Comparison of ENCODE assay signal across 19 cellular contexts in the genomic region with DNA sequence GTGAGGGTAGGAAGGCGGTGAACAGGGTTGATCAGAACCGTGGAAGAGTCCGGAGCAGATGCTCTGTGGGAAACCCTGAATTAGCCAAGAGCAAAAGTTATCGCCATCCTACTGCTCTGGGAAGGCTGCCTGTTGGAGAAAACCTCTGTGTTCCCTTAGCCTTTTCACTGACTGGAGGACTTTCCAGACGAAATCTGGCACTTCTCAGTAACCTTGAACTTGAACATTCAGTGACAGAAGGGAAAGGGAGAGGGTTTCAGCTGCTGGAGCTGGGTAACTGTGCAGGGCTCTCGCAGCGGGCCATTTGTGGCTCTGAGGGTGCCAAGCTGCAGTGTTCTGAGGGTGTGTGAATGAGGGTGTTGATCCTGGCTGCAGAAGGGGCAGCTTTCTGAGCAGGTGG. TPM values are rescaled to one million over a fixed set of nuclear protein-coding genes. Genes with fewer than 3 reads are reported as not detected.
A peak's percentile ranks its signal among the peaks of the same experiment; 100 is the strongest.
DNase-seq lines count a peak whose midpoint lies in the region; ATAC-seq and TF ChIP-seq lines count a peak whose summit lies in the region.
"Had no signal": no experiment of that assay in that cellular context is flagged by ENCODE, and none has a peak within 500 bp of the region (broad histone marks: within the 10 kb centered on the region; RNA-seq: fewer than 3 reads in every experiment).

No MANE protein-coding gene starts in this region.

- H3K27me3 ChIP-seq in CD4-positive, alpha-beta T cell (ENCODE audit: control insufficient read depth, insufficient read depth, low read length), result no peaks in the 10 kb centered on the region
- no peaks in the 10 kb centered on the region for H3K27me3 ChIP-seq in gastrocnemius medialis
- H3K27me3 ChIP-seq: neural progenitor cell, vagina had no signal

- TF ChIP-seq POLR2A in gastrocnemius medialis (IDR thresholded peaks at IDR 0.05), result no peak

- H3K27ac ChIP-seq in CD4-positive, alpha-beta T cell (ENCODE audit: low read depth, low read length), result no peak overlapping the region
- H3K27ac ChIP-seq in gastrocnemius medialis, result peak overlapping the region in 2 of 4 donors; percentile 8 to 20
- H3K27ac ChIP-seq: HL-60, neural progenitor cell, vagina had no signal

- no peaks in the 10 kb centered on the region for H3K9me3 ChIP-seq in CD4-positive, alpha-beta T cell (ENCODE audit: control insufficient read depth, low read length)
- no peaks in the 10 kb centered on the region for H3K9me3 ChIP-seq in gastrocnemius medialis
- H3K9me3 ChIP-seq: vagina had no signal

- in situ Hi-C loops in gastrocnemius medialis (cut with MboI; ENCODE audit: low sequenced_read_pairs in 4 of 4), result no loop called here

- H3K27ac Mint-ChIP-seq in CD4-positive, alpha-beta T cell, result peak overlapping the region; percentile 6
- H3K27ac Mint-ChIP-seq in activated T-helper 1 cell treated with anti-CD3 and anti-CD28 coated beads, Interleukin-12 subunit alpha, Interleukin-12 subunit beta, Interleukin-2, Interleukin-4 antibody, amounts not matched to agents 30 ng/mL and 10 ng/mL and 1 ng/mL, durations not matched to agents 14 hours and 24 hours and 36 hours, result peak overlapping the region; percentile 4
- H3K27ac Mint-ChIP-seq: activated T-helper 2 cell treated with anti-CD3 and anti-CD28 coated beads, Interferon-gamma antibody, Interleukin-2, Interleukin-4, amounts not matched to agents 10 μg/mL and 5 μg/mL and 100 μg/mL, durations not matched to agents 14 hours and 24 hours and 36 hours; mesothelial cell of epicardium; neural progenitor cell; stimulated activated naive CD8-positive, alpha-beta T cell treated with anti-CD3 and anti-CD28 coated beads, Interleukin-15, Interleukin-2, amounts not matched to agents 100 ng/mL and 50 ng/mL, for 24 hours had no signal

- H3K27me3 Mint-ChIP-seq in CD4-positive, alpha-beta T cell, result no peaks in the 10 kb centered on the region
- H3K27me3 Mint-ChIP-seq in activated T-helper 1 cell treated with anti-CD3 and anti-CD28 coated beads, Interleukin-12 subunit alpha, Interleukin-12 subunit beta, Interleukin-2, Interleukin-4 antibody, amounts not matched to agents 30 ng/mL and 10 ng/mL and 1 ng/mL, durations not matched to agents 14 hours and 24 hours and 36 hours (ENCODE audit: insufficient read depth), result no peaks in the 10 kb centered on the region
- H3K27me3 Mint-ChIP-seq: stimulated activated naive CD8-positive, alpha-beta T cell treated with anti-CD3 and anti-CD28 coated beads, Interleukin-15, Interleukin-2, amounts not matched to agents 100 ng/mL and 50 ng/mL, for 24 hours had no signal

- H3K4me3 Mint-ChIP-seq in CD4-positive, alpha-beta T cell, result no peak overlapping the region
- H3K4me3 Mint-ChIP-seq in activated T-helper 1 cell treated with anti-CD3 and anti-CD28 coated beads, Interleukin-12 subunit alpha, Interleukin-12 subunit beta, Interleukin-2, Interleukin-4 antibody, amounts not matched to agents 30 ng/mL and 10 ng/mL and 1 ng/mL, durations not matched to agents 14 hours and 24 hours and 36 hours, result no peak overlapping the region
- H3K4me3 Mint-ChIP-seq: mesothelial cell of epicardium; neural progenitor cell; stimulated activated naive CD8-positive, alpha-beta T cell treated with anti-CD3 and anti-CD28 coated beads, Interleukin-15, Interleukin-2, amounts not matched to agents 100 ng/mL and 50 ng/mL, for 24 hours had no signal

- TF ChIP-seq CTCF in CD4-positive, alpha-beta T cell (IDR thresholded peaks at IDR 0.05), result no peak
- TF ChIP-seq CTCF in gastrocnemius medialis (IDR thresholded peaks at IDR 0.05 in 4 of 5, conservative IDR thresholded peaks at IDR 0.05 in 1 of 5), result no peak

- H3K4me1 Mint-ChIP-seq in CD4-positive, alpha-beta T cell (ENCODE audit: low read depth), result peaks cover 94% of the 10 kb centered on the region
- H3K4me1 Mint-ChIP-seq in activated T-helper 1 cell treated with anti-CD3 and anti-CD28 coated beads, Interleukin-12 subunit alpha, Interleukin-12 subunit beta, Interleukin-2, Interleukin-4 antibody, amounts not matched to agents 30 ng/mL and 10 ng/mL and 1 ng/mL, durations not matched to agents 14 hours and 24 hours and 36 hours (ENCODE audit: low read depth), result peaks cover 79% of the 10 kb centered on the region

- peak overlapping the region in 2 of 4 donors; percentile 8 to 12 for H3K4me3 ChIP-seq in gastrocnemius medialis
- H3K4me3 ChIP-seq: neural progenitor cell, vagina had no signal

- ATAC-seq in CD4-positive, alpha-beta T cell (ENCODE audit: poor library complexity), result no peak
- ATAC-seq in left ventricle myocardium superior (peak; percentile 69), gastrocnemius medialis (peak; percentile 53 to 56), GM21528 (IDR thresholded peaks at IDR 0.05; ENCODE audit: low FRiP score, unreplicated experiment) (no peak)

- peaks cover 44 to 45% of the 10 kb centered on the region in 2 donors for H3K4me1 ChIP-seq in gastrocnemius medialis

- intact Hi-C loops in CD4-positive, alpha-beta T cell (cut with DNase I, micrococcal nuclease), result no loop called here
- intact Hi-C loops in activated T-helper 1 cell treated with anti-CD3 and anti-CD28 coated beads, Interleukin-12 subunit alpha, Interleukin-12 subunit beta, Interleukin-2, Interleukin-4 antibody, amounts not matched to agents 30 ng/mL and 10 ng/mL and 1 ng/mL, durations not matched to agents 14 hours and 24 hours and 36 hours (cut with micrococcal nuclease), result no loop called here
- intact Hi-C loops in left ventricle myocardium superior (cut with micrococcal nuclease) (no loop called here), gastrocnemius medialis (cut with DNase I; ENCODE audit: low total_unique reads) (no loop called here)

- H3K36me3 Mint-ChIP-seq in CD4-positive, alpha-beta T cell (ENCODE audit: low read depth), result peaks cover 7% of the 10 kb centered on the region
- peaks cover 19% of the 10 kb centered on the region for H3K36me3 Mint-ChIP-seq in activated T-helper 1 cell treated with anti-CD3 and anti-CD28 coated beads, Interleukin-12 subunit alpha, Interleukin-12 subunit beta, Interleukin-2, Interleukin-4 antibody, amounts not matched to agents 30 ng/mL and 10 ng/mL and 1 ng/mL, durations not matched to agents 14 hours and 24 hours and 36 hours (ENCODE audit: low read depth)

- H3K36me3 ChIP-seq in gastrocnemius medialis, result no peaks in the 10 kb centered on the region
- H3K36me3 ChIP-seq: neural progenitor cell, vagina had no signal

- H3K9me3 Mint-ChIP-seq in CD4-positive, alpha-beta T cell, result no peaks in the 10 kb centered on the region
- no peaks in the 10 kb centered on the region for H3K9me3 Mint-ChIP-seq in activated T-helper 1 cell treated with anti-CD3 and anti-CD28 coated beads, Interleukin-12 subunit alpha, Interleukin-12 subunit beta, Interleukin-2, Interleukin-4 antibody, amounts not matched to agents 30 ng/mL and 10 ng/mL and 1 ng/mL, durations not matched to agents 14 hours and 24 hours and 36 hours
- H3K9me3 Mint-ChIP-seq: activated T-helper 2 cell treated with anti-CD3 and anti-CD28 coated beads, Interferon-gamma antibody, Interleukin-2, Interleukin-4, amounts not matched to agents 10 μg/mL and 5 μg/mL and 100 μg/mL, durations not matched to agents 14 hours and 24 hours and 36 hours; mesothelial cell of epicardium; neural progenitor cell; stimulated activated naive CD8-positive, alpha-beta T cell treated with anti-CD3 and anti-CD28 coated beads, Interleukin-15, Interleukin-2, amounts not matched to agents 100 ng/mL and 50 ng/mL, for 24 hours had no signal

- POLR2A ChIA-PET in CD4-positive, alpha-beta T cell (lab: Charles Lee), result no interaction called here

- no peak for DNase-seq in CD4-positive, alpha-beta T cell
- DNase-seq in activated T-helper 1 cell treated with anti-CD3 and anti-CD28 coated beads, Interleukin-12 subunit alpha, Interleukin-12 subunit beta, Interleukin-2, Interleukin-4 antibody, amounts not matched to agents 30 ng/mL and 10 ng/mL and 1 ng/mL, durations not matched to agents 14 hours and 24 hours and 36 hours (ENCODE audit: low spot score), result no peak
- DNase-seq in left ventricle myocardium superior, result no peak
- no peak for DNase-seq in gastrocnemius medialis
- no peak for DNase-seq in DMS153 treated with DMSO at 0.1 percent for 48 hours (lab: John Stamatoyannopoulos, UW; ENCODE audit: unreplicated experiment)
- DNase-seq in NK-92 (lab: John Stamatoyannopoulos, UW; ENCODE audit: unreplicated experiment), result no peak
- DNase-seq in OCI-M2 (lab: John Stamatoyannopoulos, UW; ENCODE audit: unreplicated experiment), result no peak
- DNase-seq: activated CD4-positive, CD25-positive, alpha-beta regulatory T cell; cerebellar nuclear complex; MV-4-11; NCI-H2029; retina had no signal

- CTCF ChIA-PET in CD4-positive, alpha-beta T cell (lab: Charles Lee), result no interaction called here

RNA-seq across cellular contexts. Expression of gene ETV6, which starts 23.4 kb away (rescaled TPM):
- 10 to 100 TPM; 28.5 to 30.2 TPM for total RNA-seq in CD4-positive, alpha-beta T cell
- total RNA-seq in activated T-helper 1 cell treated with anti-CD3 and anti-CD28 coated beads, Interleukin-12 subunit alpha, Interleukin-12 subunit beta, Interleukin-2, Interleukin-4 antibody, amounts not matched to agents 30 ng/mL and 10 ng/mL and 1 ng/mL, durations not matched to agents 14 hours and 24 hours and 36 hours, result 117 and 131 TPM in 2 replicates
- total RNA-seq in left ventricle myocardium superior, result 14.7 TPM
- 1 to 10 TPM; 2.8 to 5.9 (median 3.3) TPM for total RNA-seq in gastrocnemius medialis

Comparison
In these comparisons a context has a peak if more than half of its experiments do, and no peak if none do; other contexts are left out.
1. ATAC-seq: peak in left ventricle myocardium superior (single experiment) and gastrocnemius medialis (2 of 2); none in CD4-positive, alpha-beta T cell (single experiment) and GM21528 (single experiment).